Comparison of ENCODE assay signal across 9 cellular contexts in genomic region chr14:100654814-100655795, GRCh38.
A peak's percentile ranks its signal among the peaks of the same experiment; 100 is the strongest.
DNase-seq lines count a peak whose midpoint lies in the region; ATAC-seq and TF ChIP-seq lines count a peak whose summit lies in the region.
"Had no signal": no experiment of that assay in that cellular context is flagged by ENCODE, and none has a peak within 500 bp of the region (broad histone marks: within the 10 kb centered on the region; RNA-seq: fewer than 3 reads in every experiment).

No MANE protein-coding gene starts in this region.

- H3K9ac ChIP-seq in HUES48 (ENCODE audit: low read depth, low read length), result no peak overlapping the region

- H3K27ac Mint-ChIP-seq in activated B cell treated with CpG ODN at 0.5 μM for 24 hours, result no peak overlapping the region
- H3K27ac Mint-ChIP-seq in naive thymus-derived CD4-positive, alpha-beta T cell, result no peak overlapping the region

- no peak for TF ChIP-seq CTCF in activated B cell treated with CpG ODN at 0.5 μM for 24 hours (IDR thresholded peaks at IDR 0.05)
- peak in 53 of 56 donors; percentile 19 to 67 (median 50) for TF ChIP-seq CTCF in dorsolateral prefrontal cortex (IDR thresholded peaks at IDR 0.05 in 54 of 56, conservative IDR thresholded peaks at IDR 0.05 in 2 of 56; ENCODE audit: low read depth in 1 of 56, partially characterized antibody in 56 of 56)

- CTCF ChIA-PET in activated B cell treated with CpG ODN at 0.5 μM for 24 hours (lab: Charles Lee), result no interaction called here
- CTCF ChIA-PET in naive thymus-derived CD4-positive, alpha-beta T cell (lab: Charles Lee), result interaction anchor here (0.8 to 2.3 kb wide), 5 partner anchors 9 to 273 kb away, joined by 3 to 13 read pairs (median 6); no protein-coding TSS in a partner anchor

- H3K4me3 ChIP-seq in HUES48 (ENCODE audit: low read depth, low read length) (peak overlapping the region; percentile 41), dorsolateral prefrontal cortex (peak overlapping the region in 7 of 59 donors; percentile 3 to 37 (median 20))
- no peak overlapping the region for H3K4me3 ChIP-seq in naive thymus-derived CD4-positive, alpha-beta T cell (ENCODE audit: low read length)
- H3K4me3 ChIP-seq: skin epidermis had no signal

- peaks cover 14% of the 10 kb centered on the region for H3K27me3 ChIP-seq in HUES48 (ENCODE audit: control insufficient read depth, insufficient read depth, low read length)
- H3K27me3 ChIP-seq in dorsolateral prefrontal cortex, result peaks cover 0 to 25% (median 7%) of the 10 kb centered on the region in 45 donors
- no peaks in the 10 kb centered on the region for H3K27me3 ChIP-seq in naive thymus-derived CD4-positive, alpha-beta T cell (ENCODE audit: control insufficient read depth in 2 of 2, insufficient read depth in 2 of 2, low read length in 2 of 2)

- POLR2A ChIA-PET in activated B cell treated with CpG ODN at 0.5 μM for 24 hours (lab: Charles Lee), result no interaction called here
- POLR2A ChIA-PET in naive thymus-derived CD4-positive, alpha-beta T cell (lab: Charles Lee), result interaction anchor here (0.6 kb wide), 1 partner anchor 15 kb away, joined by 3 read pairs; no protein-coding TSS in a partner anchor

- H3K9me3 ChIP-seq in HUES48 (ENCODE audit: control insufficient read depth, insufficient read depth, low read length), result no peaks in the 10 kb centered on the region
- H3K9me3 ChIP-seq in naive thymus-derived CD4-positive, alpha-beta T cell (ENCODE audit: control insufficient read depth in 2 of 3, low read length in 3 of 3), result no peaks in the 10 kb centered on the region

- no peak overlapping the region for H3K4me3 Mint-ChIP-seq in activated B cell treated with CpG ODN at 0.5 μM for 24 hours
- peak overlapping the region in 1 of 10 donors; percentile 52 for H3K4me3 Mint-ChIP-seq in naive thymus-derived CD4-positive, alpha-beta T cell

- intact Hi-C loops in activated B cell treated with CpG ODN at 0.5 μM for 24 hours (cut with micrococcal nuclease), result loop anchor here (2.0 to 10.0 kb wide), 2 partner anchors 272 to 380 kb away; no protein-coding TSS in a partner anchor
- intact Hi-C loops in dorsolateral prefrontal cortex (cut with DNase I), result loop anchor here in 1 of 2 donors (10.0 kb wide), 1 partner anchor 220 kb away; no protein-coding TSS in a partner anchor
- intact Hi-C loops in naive thymus-derived CD4-positive, alpha-beta T cell (cut with micrococcal nuclease), result loop anchor here (1.0 kb wide), 3 partner anchors 130 to 272 kb away; no protein-coding TSS in a partner anchor

- H3K4me1 ChIP-seq in HUES48 (ENCODE audit: control insufficient read depth, insufficient read depth, low read length), result peaks cover 4% of the 10 kb centered on the region; the same call in 1 of the 2 replicates
- H3K4me1 ChIP-seq in naive thymus-derived CD4-positive, alpha-beta T cell (ENCODE audit: control insufficient read depth in 2 of 2, insufficient read depth in 2 of 2, low read length in 2 of 2), result peaks cover 0 to 4% of the 10 kb centered on the region in 2 donors

- H3K27me3 Mint-ChIP-seq in activated B cell treated with CpG ODN at 0.5 μM for 24 hours, result peaks cover 16% of the 10 kb centered on the region
- H3K27me3 Mint-ChIP-seq in naive thymus-derived CD4-positive, alpha-beta T cell, result peaks cover 5 to 32% (median 16%) of the 10 kb centered on the region in 5 donors

- DNase-seq in DMS53 (lab: John Stamatoyannopoulos, UW), result peak; percentile 53
- DNase-seq in activated B cell treated with CpG ODN at 0.5 μM for 24 hours, result no peak
- peak in 1 of 10 donors; percentile 56 for DNase-seq in dorsolateral prefrontal cortex
- peak in 8 of 9 donors; percentile 23 to 58 (median 42) for DNase-seq in naive thymus-derived CD4-positive, alpha-beta T cell
- no peak for DNase-seq in foreskin melanocyte
- DNase-seq in nucleus accumbens (lab: John Stamatoyannopoulos, UW), result no peak
- DNase-seq in T1000 (lab: John Stamatoyannopoulos, UW), result no peak

- peaks cover 8% of the 10 kb centered on the region for H3K4me1 Mint-ChIP-seq in activated B cell treated with CpG ODN at 0.5 μM for 24 hours
- H3K4me1 Mint-ChIP-seq in naive thymus-derived CD4-positive, alpha-beta T cell, result peaks cover 0 to 4% (median 0%) of the 10 kb centered on the region in 7 donors

- H3K27ac ChIP-seq in HUES48 (ENCODE audit: low read depth, low read length), result no peak overlapping the region
- no peak overlapping the region for H3K27ac ChIP-seq in dorsolateral prefrontal cortex
- H3K27ac ChIP-seq in naive thymus-derived CD4-positive, alpha-beta T cell (ENCODE audit: low read depth, low read length), result no peak overlapping the region
- H3K27ac ChIP-seq: skin epidermis had no signal

- H3K9me3 Mint-ChIP-seq in activated B cell treated with CpG ODN at 0.5 μM for 24 hours, result no peaks in the 10 kb centered on the region
- no peaks in the 10 kb centered on the region for H3K9me3 Mint-ChIP-seq in naive thymus-derived CD4-positive, alpha-beta T cell

- no peaks in the 10 kb centered on the region for H3K36me3 ChIP-seq in HUES48 (ENCODE audit: control insufficient read depth, insufficient read depth, low read length)
- H3K36me3 ChIP-seq in naive thymus-derived CD4-positive, alpha-beta T cell (ENCODE audit: control insufficient read depth in 2 of 3, insufficient read depth in 3 of 3, low read length in 3 of 3), result no peaks in the 10 kb centered on the region

- peak; percentile 49 for ATAC-seq in activated B cell treated with CpG ODN at 0.5 μM for 24 hours (ENCODE audit: low read depth)
- peak; percentile 79 for ATAC-seq in naive thymus-derived CD4-positive, alpha-beta T cell

- H3K36me3 Mint-ChIP-seq in activated B cell treated with CpG ODN at 0.5 μM for 24 hours (ENCODE audit: low read depth), result no peaks in the 10 kb centered on the region
- no peaks in the 10 kb centered on the region for H3K36me3 Mint-ChIP-seq in naive thymus-derived CD4-positive, alpha-beta T cell

Comparison
In these comparisons a context has a peak if more than half of its experiments do, and no peak if none do; other contexts are left out.
1. DNase-seq: peak in DMS53 (single experiment) and naive thymus-derived CD4-positive, alpha-beta T cell (8 of 9); none in activated B cell treated with CpG ODN at 0.5 μM for 24 hours (single experiment), foreskin melanocyte (single experiment), nucleus accumbens (0 of 56) and T1000 (single experiment).